In genomic region chr10:22323538-22324305, GRCh38 we compare ENCODE assay signal across 12 cellular contexts. TPM values are rescaled to one million over a fixed set of nuclear protein-coding genes. Genes with fewer than 3 reads are reported as not detected.
DNase-seq lines count a peak whose midpoint lies in the region; ATAC-seq and TF ChIP-seq lines count a peak whose summit lies in the region.
"Had no signal": no experiment of that assay in that cellular context is flagged by ENCODE, and none has a peak within 500 bp of the region (broad histone marks: within the 10 kb centered on the region; RNA-seq: fewer than 3 reads in every experiment).

No MANE protein-coding gene starts in this region.

- H2AFZ ChIP-seq in neural progenitor cell (replicated peaks), result no peak overlapping the region

- peak overlapping the region; percentile 45 for H3K27ac Mint-ChIP-seq in CD8-positive, alpha-beta T cell
- no peak overlapping the region for H3K27ac Mint-ChIP-seq in activated naive CD8-positive, alpha-beta T cell treated with anti-CD3 and anti-CD28 coated beads, Interleukin-2, amount 10 ng/mL, durations not matched to agents 7 days and 5 days
- H3K27ac Mint-ChIP-seq in neural progenitor cell, result no peak overlapping the region

- H3K9me3 Mint-ChIP-seq in CD8-positive, alpha-beta T cell, result no peaks in the 10 kb centered on the region
- H3K9me3 Mint-ChIP-seq in activated naive CD8-positive, alpha-beta T cell treated with anti-CD3 and anti-CD28 coated beads, Interleukin-2, amount 10 ng/mL, durations not matched to agents 7 days and 5 days, result no peaks in the 10 kb centered on the region
- peaks cover 6% of the 10 kb centered on the region for H3K9me3 Mint-ChIP-seq in neural progenitor cell

- peaks cover 50% of the 10 kb centered on the region for H3F3A ChIP-seq in neural progenitor cell (ENCODE audit: low read depth)

- POLR2A ChIA-PET in CD8-positive, alpha-beta T cell (lab: Charles Lee), result interaction anchor here (1.3 to 3.0 kb wide), 3 partner anchors 20 to 798 kb away, joined by 3 to 24 read pairs (median 4); partner anchors contain the start of gene SKIDA1
- POLR2A ChIA-PET in activated naive CD8-positive, alpha-beta T cell treated with anti-CD3 and anti-CD28 coated beads, Interleukin-2, amount 10 ng/mL, durations not matched to agents 7 days and 5 days (lab: Charles Lee), result interaction anchor here (1.4 to 4.8 kb wide), 2 partner anchors 8 to 17 kb away, joined by 10 to 19 read pairs; partner anchors contain the start of gene COMMD3

- H4K20me1 ChIP-seq in neural progenitor cell (ENCODE audit: low read depth), result peaks cover 57% of the 10 kb centered on the region

- peaks cover 32% of the 10 kb centered on the region for H3K79me2 ChIP-seq in neural progenitor cell (ENCODE audit: low read depth)

- H3K36me3 Mint-ChIP-seq in CD8-positive, alpha-beta T cell, result peaks cover 11% of the 10 kb centered on the region
- H3K36me3 Mint-ChIP-seq in activated naive CD8-positive, alpha-beta T cell treated with anti-CD3 and anti-CD28 coated beads, Interleukin-2, amount 10 ng/mL, durations not matched to agents 7 days and 5 days, result peaks cover 12% of the 10 kb centered on the region
- peaks cover 10% of the 10 kb centered on the region for H3K36me3 Mint-ChIP-seq in neural progenitor cell

- peaks cover 40% of the 10 kb centered on the region for H3K4me1 ChIP-seq in CD8-positive, alpha-beta T cell (ENCODE audit: insufficient read depth, low read length)
- H3K4me1 ChIP-seq in HUES6 (ENCODE audit: control insufficient read depth, insufficient read depth, low read length) (peaks cover 38% of the 10 kb centered on the region), neural progenitor cell (peaks cover 17% of the 10 kb centered on the region)

- H3K4me3 ChIP-seq in CD8-positive, alpha-beta T cell (ENCODE audit: low read depth, low read length), result no peak overlapping the region
- H3K4me3 ChIP-seq in HUES6 (ENCODE audit: low read depth, low read length) (peak overlapping the region; percentile 66; the same call in 1 of the 2 replicates), neural progenitor cell (no peak overlapping the region)

- ATAC-seq in CD8-positive, alpha-beta T cell, result no peak
- ATAC-seq in activated naive CD8-positive, alpha-beta T cell treated with anti-CD3 and anti-CD28 coated beads, Interleukin-2, amount 10 ng/mL, durations not matched to agents 7 days and 5 days (ENCODE audit: low read depth), result no peak
- no peak for ATAC-seq in HG02885 (IDR thresholded peaks at IDR 0.05; ENCODE audit: poor library complexity, unreplicated experiment)

- H3K27ac ChIP-seq in CD8-positive, alpha-beta T cell (ENCODE audit: low read depth, low read length), result no peak overlapping the region
- H3K27ac ChIP-seq in HUES6 (ENCODE audit: low read depth, low read length) (no peak overlapping the region), neural progenitor cell (no peak overlapping the region)

- peaks cover 34% of the 10 kb centered on the region for H3K27me3 ChIP-seq in CD8-positive, alpha-beta T cell (ENCODE audit: insufficient read depth, low read length)
- H3K27me3 ChIP-seq in HUES6 (ENCODE audit: control insufficient read depth, insufficient read depth, low read length) (peaks cover 78% of the 10 kb centered on the region), neural progenitor cell (peaks cover 82% of the 10 kb centered on the region)

- CTCF ChIA-PET in CD8-positive, alpha-beta T cell (lab: Charles Lee), result interaction anchor here (0.8 to 1.0 kb wide), 2 partner anchors 9 to 665 kb away, joined by 3 read pairs; no protein-coding TSS in a partner anchor

- H3K36me3 ChIP-seq in CD8-positive, alpha-beta T cell (ENCODE audit: insufficient read depth, low read length), result no peaks in the 10 kb centered on the region
- H3K36me3 ChIP-seq in HUES6 (ENCODE audit: control insufficient read depth, insufficient read depth, low read length) (no peaks in the 10 kb centered on the region), neural progenitor cell (no peaks in the 10 kb centered on the region)

- TF ChIP-seq CTCF in CD8-positive, alpha-beta T cell (IDR thresholded peaks at IDR 0.05), result no peak
- TF ChIP-seq CTCF in neural progenitor cell (IDR thresholded peaks at IDR 0.05), result no peak

- H3K27me3 Mint-ChIP-seq in CD8-positive, alpha-beta T cell (ENCODE audit: low read depth), result peaks cover 39% of the 10 kb centered on the region
- peaks cover 45% of the 10 kb centered on the region for H3K27me3 Mint-ChIP-seq in activated naive CD8-positive, alpha-beta T cell treated with anti-CD3 and anti-CD28 coated beads, Interleukin-2, amount 10 ng/mL, durations not matched to agents 7 days and 5 days
- peaks cover 33% of the 10 kb centered on the region for H3K27me3 Mint-ChIP-seq in neural progenitor cell (ENCODE audit: insufficient read depth, low read depth)

- intact Hi-C loops in CD8-positive, alpha-beta T cell (cut with DNase I, micrococcal nuclease), result loop anchor here (1.0 to 2.0 kb wide), 2 partner anchors 11 to 17 kb away; no protein-coding TSS in a partner anchor

- H3K4me3 Mint-ChIP-seq in CD8-positive, alpha-beta T cell, result peak overlapping the region; percentile 78
- H3K4me3 Mint-ChIP-seq in activated naive CD8-positive, alpha-beta T cell treated with anti-CD3 and anti-CD28 coated beads, Interleukin-2, amount 10 ng/mL, durations not matched to agents 7 days and 5 days, result peak overlapping the region; percentile 22
- peak overlapping the region; percentile 98 for H3K4me3 Mint-ChIP-seq in neural progenitor cell

- H3K9ac ChIP-seq in HUES6 (ENCODE audit: low read length) (no peak overlapping the region), neural progenitor cell (no peak overlapping the region)

- no peaks in the 10 kb centered on the region for H3K9me3 ChIP-seq in CD8-positive, alpha-beta T cell (ENCODE audit: low read length)
- H3K9me3 ChIP-seq in HUES6 (ENCODE audit: control insufficient read depth, insufficient read depth, low read depth, low read length), result no peaks in the 10 kb centered on the region
- H3K9me3 ChIP-seq in neural progenitor cell (ENCODE audit: low read depth), result no peaks in the 10 kb centered on the region

- peaks cover 49% of the 10 kb centered on the region for H3K4me1 Mint-ChIP-seq in CD8-positive, alpha-beta T cell (ENCODE audit: low read depth)
- peaks cover 38% of the 10 kb centered on the region for H3K4me1 Mint-ChIP-seq in activated naive CD8-positive, alpha-beta T cell treated with anti-CD3 and anti-CD28 coated beads, Interleukin-2, amount 10 ng/mL, durations not matched to agents 7 days and 5 days
- peaks cover 51% of the 10 kb centered on the region for H3K4me1 Mint-ChIP-seq in neural progenitor cell

- H3K4me2 ChIP-seq in neural progenitor cell, result no peak overlapping the region

- no peak for DNase-seq in CD8-positive, alpha-beta T cell
- DNase-seq in activated naive CD8-positive, alpha-beta T cell treated with anti-CD3 and anti-CD28 coated beads, Interleukin-2, amount 10 ng/mL, durations not matched to agents 7 days and 5 days, result no peak
- DNase-seq in neural progenitor cell (ENCODE audit: low spot score) (no peak), amniotic stem cell (lab: John Stamatoyannopoulos, UW) (no peak), ecto neural progenitor cell (ENCODE audit: low spot score) (no peak)
- DNase-seq: activated naive CD4-positive, alpha-beta T cell; DMS 273 treated with DMSO at 0.1 percent for 48 hours; naive B cell; stimulated activated CD8-positive, alpha-beta memory T cell treated with anti-CD3 and anti-CD28 coated beads, Interleukin-4, amount 100 ng/mL, for 48 hours had no signal

RNA-seq across cellular contexts. Expression of gene BMI1, which starts 2.8 kb away (rescaled TPM):
- total RNA-seq in CD8-positive, alpha-beta T cell, result 10 to 100 TPM; 46.8 to 50.3 TPM
- total RNA-seq in activated naive CD8-positive, alpha-beta T cell treated with anti-CD3 and anti-CD28 coated beads, Interleukin-2, amount 10 ng/mL, durations not matched to agents 7 days and 5 days, result 10 to 100 TPM; 40.0 to 44.5 TPM
- 39.9 and 59.1 TPM in 2 replicates for total RNA-seq in neural progenitor cell (ENCODE audit: low replicate concordance)

RNA-seq across cellular contexts. Expression of gene COMMD3, which starts 7.5 kb away (rescaled TPM):
- total RNA-seq in CD8-positive, alpha-beta T cell, result 10 to 100 TPM; 19.2 to 22.1 TPM
- 10 to 100 TPM; 55.3 to 61.4 TPM for total RNA-seq in activated naive CD8-positive, alpha-beta T cell treated with anti-CD3 and anti-CD28 coated beads, Interleukin-2, amount 10 ng/mL, durations not matched to agents 7 days and 5 days
- total RNA-seq in neural progenitor cell (ENCODE audit: low replicate concordance), result 13.6 and 16.3 TPM in 2 replicates

RNA-seq across cellular contexts. Expression of gene SPAG6, which starts 21.6 kb away (rescaled TPM):
- not detected for total RNA-seq in CD8-positive, alpha-beta T cell
- under 1 TPM; 0.67 to 0.77 TPM for total RNA-seq in activated naive CD8-positive, alpha-beta T cell treated with anti-CD3 and anti-CD28 coated beads, Interleukin-2, amount 10 ng/mL, durations not matched to agents 7 days and 5 days
- total RNA-seq in neural progenitor cell (ENCODE audit: low replicate concordance), result 0.71 and 2.3 TPM in 2 replicates
- total RNA-seq: fibroblast of villous mesenchyme had no signal

Comparison
In these comparisons a context has a peak if more than half of its experiments do, and no peak if none do; other contexts are left out.
1. H3K4me3 Mint-ChIP-seq: peak in every context shown above with its lines; median percentile 98 in neural progenitor cell; 78 in CD8-positive, alpha-beta T cell; 22 in activated naive CD8-positive, alpha-beta T cell treated with anti-CD3 and anti-CD28 coated beads, Interleukin-2, amount 10 ng/mL, durations not matched to agents 7 days and 5 days.